In the genomic region with DNA sequence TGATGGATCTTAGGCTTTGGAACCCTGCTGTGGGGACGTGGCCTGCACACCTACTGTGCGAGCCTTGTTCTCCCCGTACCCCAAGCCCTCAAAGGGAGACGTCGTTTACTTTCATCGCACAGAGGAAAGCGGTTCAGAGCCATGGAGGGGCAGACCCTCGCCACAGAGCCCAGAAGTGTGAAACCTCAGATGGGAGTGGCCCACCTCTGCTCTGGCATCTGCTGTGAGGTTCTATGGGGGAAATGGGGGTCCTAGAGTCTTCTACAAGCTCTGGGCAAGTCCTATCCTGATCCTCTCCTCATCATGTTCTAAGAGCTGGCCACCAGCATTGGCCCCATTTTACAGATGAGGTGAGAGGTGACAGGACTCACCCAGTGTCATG, we compare ENCODE assay signal across 11 cellular contexts. TPM values are rescaled to one million over a fixed set of nuclear protein-coding genes. Genes with fewer than 3 reads are reported as not detected.
DNase-seq lines count a peak whose midpoint lies in the region; ATAC-seq, FAIRE-seq and TF ChIP-seq lines count a peak whose summit lies in the region.
"Had no signal": no experiment of that assay in that cellular context is flagged by ENCODE, and none has a peak within 500 bp of the region (broad histone marks: within the 10 kb centered on the region; RNA-seq: fewer than 3 reads in every experiment).

No MANE protein-coding gene starts in this region.

- CTCF ChIA-PET in A673 (lab: Charles Lee) (no interaction called here), K562 (lab: Yijun Ruan, JAX; ENCODE audit: low intra/inter-chr PET ratio) (no interaction called here)

- intact Hi-C loops in A673 (cut with micrococcal nuclease; ENCODE audit: unreplicated experiment) (no loop called here), K562 (cut with micrococcal nuclease) (no loop called here), testis (cut with DNase I; ENCODE audit: low total_unique reads) (loop anchor here (10.0 kb wide), 1 partner anchor 94 kb away; a partner anchor contains a TSS)

- no peaks in the 10 kb centered on the region for H3K9me3 ChIP-seq in A673 (ENCODE audit: low read depth, low read length, poor library complexity, severe bottlenecking)
- H3K9me3 ChIP-seq in HUES64 (ENCODE audit: insufficient read depth, low read depth, low read length) = no peaks in the 10 kb centered on the region
- H3K9me3 ChIP-seq in K562 (replicated peaks; ENCODE audit: control insufficient read depth, insufficient read depth, low read depth, low read length) = no peaks in the 10 kb centered on the region
- no peaks in the 10 kb centered on the region for H3K9me3 ChIP-seq in mucosa of rectum (ENCODE audit: control insufficient read depth in 2 of 2, low read length in 2 of 2)
- H3K9me3 ChIP-seq in testis = no peaks in the 10 kb centered on the region

- H3K4me1 ChIP-seq in A673 (ENCODE audit: insufficient read depth, low read length, poor library complexity, severe bottlenecking) (peaks cover 37% of the 10 kb centered on the region), HUES64 (ENCODE audit: insufficient read depth, low read length) (peaks cover 18% of the 10 kb centered on the region), K562 (replicated peaks in 1 of 2; ENCODE audit: control insufficient read depth in 2 of 2, insufficient read depth in 2 of 2, low read length in 2 of 2) (peaks cover 41 to 57% of the 10 kb centered on the region in 2 experiments), mucosa of rectum (ENCODE audit: control insufficient read depth in 2 of 2, insufficient read depth in 2 of 2, low read length in 2 of 2) (peaks cover 32 to 37% of the 10 kb centered on the region in 2 donors), testis (peaks cover 18% of the 10 kb centered on the region)

- no peak for TF ChIP-seq POLR2A in K562 (conservative IDR thresholded peaks at IDR 0.05)
- no peak for TF ChIP-seq POLR2A in testis (IDR thresholded peaks at IDR 0.05)

- no peak for ATAC-seq in K562

- H3K4me3 ChIP-seq in A673 (ENCODE audit: low read depth, low read length, poor library complexity, severe bottlenecking) (no peak overlapping the region), HUES64 (ENCODE audit: low read length) (peak overlapping the region; percentile 3; the same call in 1 of the 2 replicates), K562 (no peak overlapping the region), mucosa of rectum (ENCODE audit: low read length in 2 of 2) (no peak overlapping the region), testis (no peak overlapping the region)
- H3K4me3 ChIP-seq: smooth muscle cell had no signal

- no TSS peak for BruUV-seq in A673 (replicated peaks; lab: Mats Ljungman, UMichigan)
- no TSS peak for BruUV-seq in K562 (replicated peaks; lab: Mats Ljungman, UMichigan)

- H3K36me3 ChIP-seq in A673 (ENCODE audit: insufficient read depth, low read length, poor library complexity, severe bottlenecking) (no peaks in the 10 kb centered on the region), HUES64 (ENCODE audit: insufficient read depth, low read length) (no peaks in the 10 kb centered on the region), K562 (ENCODE audit: control insufficient read depth, insufficient read depth, low read length) (no peaks in the 10 kb centered on the region; the same call in 2 of the 3 replicates), mucosa of rectum (ENCODE audit: control insufficient read depth in 2 of 2, insufficient read depth in 2 of 2, low read length in 2 of 2) (no peaks in the 10 kb centered on the region), testis (ENCODE audit: low read depth, missing control alignments) (no peaks in the 10 kb centered on the region)

- in situ Hi-C loops in K562 (cut with MboI) = no loop called here

- no peak for TF ChIP-seq CTCF in A673 (conservative IDR thresholded peaks at IDR 0.05; ENCODE audit: low read depth, low read length)
- TF ChIP-seq CTCF in K562 (IDR thresholded peaks at IDR 0.05 in 2 of 3, conservative IDR thresholded peaks at IDR 0.05 in 1 of 3; ENCODE audit: insufficient read depth in 2 of 3, low read depth in 1 of 3, low read length in 3 of 3) = no peak
- TF ChIP-seq CTCF in testis (IDR thresholded peaks at IDR 0.05) = no peak

- H3K9me1 ChIP-seq in K562 (ENCODE audit: control insufficient read depth, insufficient read depth, low read length) = no peaks in the 10 kb centered on the region

- no peak for TF ChIP-seq RAD21 in K562 (CRISPR knock-in tag; conservative IDR thresholded peaks at IDR 0.05 in 1 of 2, IDR thresholded peaks at IDR 0.05 in 1 of 2)

- H3K4me2 ChIP-seq in K562 (ENCODE audit: insufficient read depth, low read length) = peak overlapping the region; percentile 94; the same call in 1 of the 2 replicates

- FAIRE-seq in K562 (lab: Jason Lieb, UNC) = no peak
- FAIRE-seq: H54, kidney had no signal

- DNase-seq in A673 (ENCODE audit: low spot score) (no peak), K562 (ENCODE audit: extremely low read depth in 1 of 4, low spot score in 3 of 4) (no peak), NCI-H1694 (lab: John Stamatoyannopoulos, UW) (no peak), testis (no peak)
- no peak for DNase-seq in stimulated activated CD4-positive, alpha-beta T cell treated with anti-CD3 and anti-CD28 coated beads, Interleukin-15, amount 100 ng/mL, for 24 hours
- no peak for DNase-seq in stimulated activated CD4-positive, alpha-beta T cell treated with anti-CD3 and anti-CD28 coated beads, Interleukin-2, amount 100 ng/mL, for 48 hours

- no peak overlapping the region for H2AFZ ChIP-seq in K562 (ENCODE audit: low read depth, low read length)

- peak overlapping the region; percentile 74 for H3K27ac ChIP-seq in A673 (ENCODE audit: low read depth, low read length, poor library complexity, severe bottlenecking)
- H3K27ac ChIP-seq in HUES64 (ENCODE audit: low read depth, low read length) = no peak overlapping the region
- H3K27ac ChIP-seq in K562 (ENCODE audit: extremely low read depth, low read depth, low read length) = peak overlapping the region; percentile 77; the same call in 2 of the 3 replicates
- H3K27ac ChIP-seq in mucosa of rectum (ENCODE audit: low read depth in 2 of 2, low read length in 2 of 2) = peak overlapping the region; percentile 95 to 99
- H3K27ac ChIP-seq in testis = peak overlapping the region in 1 of 2 donors; percentile 54

- no peaks in the 10 kb centered on the region for H4K20me1 ChIP-seq in K562 (replicated peaks; ENCODE audit: control insufficient read depth, insufficient read depth, low read length)

- 83% methylated on average over 8 of the region's 8 CpGs for WGBS in HUES64
- WGBS in K562 (ENCODE audit: insufficient coverage, low coverage, missing lambda C conversion rate) = 77% methylated on average over 8 of the region's 8 CpGs
- WGBS in testis, 2 donors = 92 to 94% methylated on average over 8 of the region's 8 CpGs

- POLR2A ChIA-PET in A673 (lab: Charles Lee; ENCODE audit: low non-redundant PET) = no interaction called here
- POLR2A ChIA-PET in K562 (lab: Yijun Ruan, JAX) = interaction anchor here (0.5 to 1.6 kb wide), 3 partner anchors 10 to 29 kb away, joined by 3 to 4 read pairs (median 3); no protein-coding TSS in a partner anchor

- peaks cover 32% of the 10 kb centered on the region for H3K79me2 ChIP-seq in K562 (ENCODE audit: control insufficient read depth, insufficient read depth, low read length)

- TF ChIP-seq EP300 in K562 (IDR thresholded peaks at IDR 0.05; ENCODE audit: low read length) = no peak

- H3K9ac ChIP-seq in HUES64 (ENCODE audit: low read depth, low read length) (no peak overlapping the region), K562 (ENCODE audit: insufficient read depth in 1 of 2, low read depth in 2 of 2, low read length in 2 of 2) (peak overlapping the region; percentile 75 to 94; a peak in 3 of 4 replicates), mucosa of rectum (ENCODE audit: low read depth in 1 of 2, low read length in 2 of 2) (peak overlapping the region; percentile 86 to 93)

- no peaks in the 10 kb centered on the region for H3K27me3 ChIP-seq in A673 (replicated peaks; ENCODE audit: insufficient read depth, low read depth, low read length, poor library complexity)
- H3K27me3 ChIP-seq in HUES64 (ENCODE audit: insufficient read depth, low read length) = peaks cover 26% of the 10 kb centered on the region; the same call in 1 of the 2 replicates
- no peaks in the 10 kb centered on the region for H3K27me3 ChIP-seq in K562 (ENCODE audit: control insufficient read depth in 2 of 2, insufficient read depth in 2 of 2, low read length in 2 of 2)
- no peaks in the 10 kb centered on the region for H3K27me3 ChIP-seq in mucosa of rectum (ENCODE audit: control insufficient read depth in 2 of 2, insufficient read depth in 2 of 2, low read length in 2 of 2)
- no peaks in the 10 kb centered on the region for H3K27me3 ChIP-seq in testis

RNA-seq across cellular contexts. Expression of a gene that starts 3.7 kb away (rescaled TPM):
- total RNA-seq in A673 (2021) = 80.3 and 92.8 TPM in 2 replicates
- 78.2 TPM for polyA plus RNA-seq in HUES64 (2013, experiment 1 of 2)
- polyA plus RNA-seq in HUES64 (2013, experiment 2 of 2) = 93.8 TPM
- total RNA-seq in K562 (2011; cell fraction: chromatin; rRNA removed; ENCODE audit: low replicate concordance) = 109 and 250 TPM in 2 replicates
- total RNA-seq in K562 (2011; cell fraction: nucleolus; rRNA removed) = 141 and 156 TPM in 2 replicates
- 127 and 128 TPM in 2 replicates for total RNA-seq in K562 (2011; cell fraction: nucleoplasm; rRNA removed)
- total RNA-seq in K562 (2014; rRNA removed) = 14.8 and 19.7 TPM in 2 replicates
- 4.8 and 5.1 TPM in 2 replicates for total RNA-seq in K562 (2014; rRNA removed; fragmentation: Illumina TruSeq; extraction: Trizol)
- total RNA-seq in K562 (2015; rRNA removed; fragmentation: Illumina TruSeq; extraction: Trizol) = 7.2 and 7.5 TPM in 2 replicates
- 64.0 and 82.6 TPM in 2 replicates for total RNA-seq in K562 (2021)
- 7.4 and 25.6 TPM in 2 replicates for polyA plus RNA-seq in K562 (2011; rRNA removed)
- polyA plus RNA-seq in K562 (2011; cell fraction: cytosol; rRNA removed) = 9.9 and 13.1 TPM in 2 replicates
- polyA plus RNA-seq in K562 (2011; cell fraction: nucleus; rRNA removed) = 196 and 219 TPM in 2 replicates
- 33.9 and 73.5 TPM in 2 replicates for polyA plus RNA-seq in K562 (2012)
- 20.5 and 39.3 TPM in 2 replicates for polyA plus RNA-seq in K562 (2014; fragmentation: Illumina TruSeq; extraction: Trizol)
- polyA plus RNA-seq in K562 (2014; fragmentation: Nextera tagmentation; extraction: Ambion mirVana) = 1 to 10 TPM; 1.6 to 2.5 TPM
- 40.1 and 51.0 TPM in 2 replicates for polyA plus RNA-seq in K562 (2014; rRNA removed)
- 2.8 and 3.0 TPM in 2 replicates for polyA minus RNA-seq in K562 (2011; rRNA and poly(A)+ RNA removed)
- polyA minus RNA-seq in K562 (2011; cell fraction: cytosol; rRNA and poly(A)+ RNA removed) = 17.2 and 25.7 TPM in 2 replicates
- 40.7 and 48.8 TPM in 2 replicates for polyA minus RNA-seq in K562 (2011; cell fraction: nucleus; rRNA and poly(A)+ RNA removed)
- 10 to 100 TPM; 57.2 to 64.7 TPM for total RNA-seq in testis
- polyA plus RNA-seq in testis (ENCODE audit: insufficient read depth, low read depth, low replicate concordance) = 60.1 TPM

RNA-seq across cellular contexts. Expression of a gene that starts 8.2 kb away (rescaled TPM):
- 0.35 TPM in 1 of 2 replicates, not detected in the other for total RNA-seq in A673 (2021)
- not detected for polyA plus RNA-seq in HUES64 (2013, experiment 1 of 2)
- not detected for polyA plus RNA-seq in HUES64 (2013, experiment 2 of 2)
- 1.0 TPM in 1 of 2 replicates, not detected in the other for total RNA-seq in K562 (2011; cell fraction: chromatin; rRNA removed; ENCODE audit: low replicate concordance)
- 0.13 and 0.17 TPM in 2 replicates for total RNA-seq in K562 (2011; cell fraction: nucleolus; rRNA removed)
- 0.15 TPM in 1 of 2 replicates, not detected in the other for total RNA-seq in K562 (2011; cell fraction: nucleoplasm; rRNA removed)
- 0.04 and 0.09 TPM in 2 replicates for total RNA-seq in K562 (2014; rRNA removed)
- 0.10 and 0.18 TPM in 2 replicates for total RNA-seq in K562 (2014; rRNA removed; fragmentation: Illumina TruSeq; extraction: Trizol)
- 0.22 and 0.23 TPM in 2 replicates for total RNA-seq in K562 (2015; rRNA removed; fragmentation: Illumina TruSeq; extraction: Trizol)
- 0.36 and 0.62 TPM in 2 replicates for total RNA-seq in K562 (2021)
- polyA plus RNA-seq in K562 (2011; rRNA removed) = 0.01 TPM in 1 of 2 replicates, not detected in the other
- polyA plus RNA-seq in K562 (2011; cell fraction: cytosol; rRNA removed) = not detected in 2 replicates
- 0.06 and 0.18 TPM in 2 replicates for polyA plus RNA-seq in K562 (2011; cell fraction: nucleus; rRNA removed)
- polyA plus RNA-seq in K562 (2012) = 0.07 and 0.42 TPM in 2 replicates
- polyA plus RNA-seq in K562 (2014; fragmentation: Illumina TruSeq; extraction: Trizol) = 0.01 and 0.04 TPM in 2 replicates
- not detected for polyA plus RNA-seq in K562 (2014; fragmentation: Nextera tagmentation; extraction: Ambion mirVana)
- polyA plus RNA-seq in K562 (2014; rRNA removed) = 0.03 TPM in 1 of 2 replicates, not detected in the other
- not detected in 2 replicates for polyA minus RNA-seq in K562 (2011; rRNA and poly(A)+ RNA removed)
- 0.67 TPM in 1 of 2 replicates, not detected in the other for polyA minus RNA-seq in K562 (2011; cell fraction: cytosol; rRNA and poly(A)+ RNA removed)
- polyA minus RNA-seq in K562 (2011; cell fraction: nucleus; rRNA and poly(A)+ RNA removed) = 0.27 and 0.33 TPM in 2 replicates
- total RNA-seq in testis = 10 to 100 TPM; 32.0 to 60.5 TPM
- 39.8 TPM for polyA plus RNA-seq in testis (ENCODE audit: insufficient read depth, low read depth, low replicate concordance)
- polyA plus RNA-seq: smooth muscle cell had no signal

Comparison
In these comparisons a context has a peak if more than half of its experiments do, and no peak if none do; other contexts are left out.
1. RNA of a gene that starts 8.2 kb away (total RNA-seq): 32.0 to 60.5 TPM in testis; 0.04 to 1.0 TPM in K562 and 0.35 TPM in A673; every median in the first group is over 10 times any median in the second.